ENCODE assay signal across 18 cellular contexts in genomic region chr4:110633358-110634319, GRCh38. TPM values are rescaled to one million over a fixed set of nuclear protein-coding genes. Genes with fewer than 3 reads are reported as not detected.
DNase-seq lines count a peak whose midpoint lies in the region; ATAC-seq, FAIRE-seq and TF ChIP-seq lines count a peak whose summit lies in the region.
"Had no signal": no experiment of that assay in that cellular context is flagged by ENCODE, and none has a peak within 500 bp of the region (broad histone marks: within the 10 kb centered on the region; RNA-seq: fewer than 3 reads in every experiment).

No MANE protein-coding gene starts in this region.

- peaks cover 11% of the 10 kb centered on the region for H3K4me1 Mint-ChIP-seq in astrocyte (ENCODE audit: low read depth, unreplicated experiment)

- H3K27me3 Mint-ChIP-seq in astrocyte (ENCODE audit: low read depth, unreplicated experiment), result peaks cover 81% of the 10 kb centered on the region

- H3K27me3 ChIP-seq in H7 (ENCODE audit: control insufficient read depth, insufficient read depth, low read length) (peaks cover 91% of the 10 kb centered on the region), astrocyte (ENCODE audit: insufficient read depth, low read length) (peaks cover 93% of the 10 kb centered on the region)

- no peak overlapping the region for H2AFZ ChIP-seq in astrocyte (ENCODE audit: low read depth, low read length)
- H2AFZ ChIP-seq: GM23248 had no signal

- H3K4me3 ChIP-seq in H7 (ENCODE audit: insufficient read depth, low read depth, low read length) (peak overlapping the region; percentile 21), astrocyte (ENCODE audit: insufficient read depth, low read depth, low read length) (no peak overlapping the region), retinal pigment epithelial cell (ENCODE audit: low read length) (peak overlapping the region; percentile 8)
- H3K4me3 ChIP-seq: GM23248, K562 had no signal

- H3K9ac ChIP-seq in astrocyte (ENCODE audit: low read length), result no peak overlapping the region
- H3K9ac ChIP-seq: GM23248, SK-N-SH had no signal

- peaks cover 10% of the 10 kb centered on the region for H3K9me3 ChIP-seq in astrocyte (ENCODE audit: insufficient read depth, low read depth, low read length)
- H3K9me3 ChIP-seq: SK-N-SH, vagina had no signal

- H3K4me2 ChIP-seq in astrocyte (ENCODE audit: low read length), result no peak overlapping the region
- H3K4me2 ChIP-seq: SK-N-SH had no signal

- no peaks in the 10 kb centered on the region for H3K79me2 ChIP-seq in astrocyte (ENCODE audit: insufficient read depth, low read length)

- H3K4me3 Mint-ChIP-seq in astrocyte (ENCODE audit: unreplicated experiment), result peak overlapping the region; percentile 61

- H4K20me1 ChIP-seq in astrocyte (ENCODE audit: insufficient read depth, low read length), result peaks cover 3% of the 10 kb centered on the region

- peaks cover 17% of the 10 kb centered on the region for H3K36me3 Mint-ChIP-seq in astrocyte (ENCODE audit: low read depth, unreplicated experiment)

- peaks cover 33% of the 10 kb centered on the region for H3K9me3 Mint-ChIP-seq in astrocyte (ENCODE audit: unreplicated experiment)

- DNase-seq in H7, result peak; percentile 78
- DNase-seq in astrocyte (ENCODE audit: low read depth), result no peak
- peak; percentile 53 for DNase-seq in iris pigment epithelial cell (ENCODE audit: low read depth)
- no peak for DNase-seq in retinal pigment epithelial cell (ENCODE audit: low read depth)
- no peak for DNase-seq in HCEC 1CT
- no peak for DNase-seq in activated T-cell treated with anti-CD3 and anti-CD28 coated beads, Interleukin-2, amount 50 U/mL, for 48 hours
- DNase-seq: erythroblast; GM23248; NCI-H1105 treated with DMSO at 0.1 percent for 48 hours; SK-N-SH; stimulated activated CD4-positive, alpha-beta T cell treated with anti-CD3 and anti-CD28 coated beads, Interleukin-2, amount 100 ng/mL, for 48 hours had no signal

- ATAC-seq in HG03354 (IDR thresholded peaks at IDR 0.05; ENCODE audit: poor library complexity, severe bottlenecking, unreplicated experiment), result no peak
- ATAC-seq: K562 had no signal

- H3K4me1 ChIP-seq in astrocyte (ENCODE audit: insufficient read depth, low read length), result peaks cover 12% of the 10 kb centered on the region

- no peak overlapping the region for H3K27ac ChIP-seq in astrocyte (ENCODE audit: low read depth, low read length)
- H3K27ac ChIP-seq: GM23248, vagina, VCaP had no signal

- H3K36me3 ChIP-seq in H7 (replicated peaks; ENCODE audit: control insufficient read depth, insufficient read depth, low read length), result no peaks in the 10 kb centered on the region
- no peaks in the 10 kb centered on the region for H3K36me3 ChIP-seq in astrocyte (ENCODE audit: insufficient read depth, low read length)
- H3K36me3 ChIP-seq: vagina had no signal

- TF ChIP-seq CTCF in astrocyte (IDR thresholded peaks at IDR 0.05; ENCODE audit: insufficient read depth, low read depth, low read length) (no peak), retinal pigment epithelial cell (conservative IDR thresholded peaks at IDR 0.05; ENCODE audit: low read depth, low read length) (no peak)

- peak overlapping the region; percentile 62 for H3K27ac Mint-ChIP-seq in astrocyte (ENCODE audit: unreplicated experiment)
- H3K27ac Mint-ChIP-seq: CD14-positive monocyte had no signal

- no peak for FAIRE-seq in astrocyte (lab: Jason Lieb, UNC)
- FAIRE-seq: GM12891, K562 had no signal

RNA-seq across cellular contexts. Expression of gene PITX2, which starts 10.8 kb away (rescaled TPM):
- total RNA-seq in H7 (2014; rRNA removed; shearing (Covaris generic)), result 87.1 and 92.3 TPM in 2 replicates
- total RNA-seq in astrocyte, result 3.8 and 4.2 TPM in 2 replicates
- total RNA-seq: K562, mononuclear cell had no signal

Comparison
In these comparisons a context has a peak if more than half of its experiments do, and no peak if none do; other contexts are left out.
1. DNase-seq: peak in H7 (single experiment) and iris pigment epithelial cell (single experiment); none in astrocyte (single experiment), retinal pigment epithelial cell (single experiment), HCEC 1CT (single experiment) and activated T-cell treated with anti-CD3 and anti-CD28 coated beads, Interleukin-2, amount 50 U/mL, for 48 hours (0 of 2).
2. RNA of gene PITX2, which starts 10.8 kb away (total RNA-seq): 87.1 to 92.3 TPM in H7; 3.8 to 4.2 TPM in astrocyte; every median in the first group is over 10 times any median in the second.